Comparison of ENCODE assay signal across 1 cellular context in the genomic region with DNA sequence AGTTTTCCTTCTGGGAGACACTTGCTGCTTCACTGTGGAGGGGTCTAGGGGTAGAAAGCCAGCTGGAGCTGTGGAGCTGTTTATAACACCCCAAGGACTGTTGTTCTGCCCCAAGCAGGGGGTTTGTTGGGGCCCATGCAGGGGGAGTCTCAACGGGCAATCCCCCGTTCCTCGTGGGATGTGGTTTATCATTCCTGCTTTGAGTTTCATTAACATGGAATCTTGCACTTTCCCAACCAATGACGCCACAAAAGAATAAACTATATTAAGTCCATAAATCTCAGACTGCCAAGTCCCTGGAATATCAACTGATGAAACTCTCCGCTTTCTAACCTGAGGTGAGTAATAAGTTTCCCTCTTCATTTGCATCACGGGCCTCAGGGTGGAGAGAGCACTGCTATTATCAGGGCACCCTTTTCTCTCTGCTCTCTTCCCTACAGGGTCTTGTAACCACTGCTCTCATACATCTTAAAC.
TF ChIP-seq lines count a peak whose summit lies in the region.

No MANE protein-coding gene starts in this region.

TF ChIP-seq in H1, 55 proteins besides CTCF, POLR2A, EP300 and RAD21:
- TF ChIP-seq CREB1 (IDR thresholded peaks at IDR 0.05) (no peak), BRCA1 (IDR thresholded peaks at IDR 0.05; ENCODE audit: low read depth, low read length) (no peak), YY1 (IDR thresholded peaks at IDR 0.05; ENCODE audit: low read depth, low read length) (no peak), TAF1 (IDR thresholded peaks at IDR 0.05; ENCODE audit: low read depth, low read length) (no peak), ASH2L (IDR thresholded peaks at IDR 0.05; ENCODE audit: low read length) (no peak), SIX5 (IDR thresholded peaks at IDR 0.05; ENCODE audit: low read depth, low read length) (no peak), SIN3A (conservative IDR thresholded peaks at IDR 0.05 in 1 of 2, IDR thresholded peaks at IDR 0.05 in 1 of 2; ENCODE audit: low read depth in 1 of 2, low read length in 2 of 2) (no peak), PHF8 (conservative IDR thresholded peaks at IDR 0.05; ENCODE audit: low read depth, low read length) (no peak)
TF ChIP-seq in H1: peak in this region for 0.
